ENCODE assay signal across 8 cellular contexts in genomic region chr10:6401562-6402348, GRCh38.
DNase-seq lines count a peak whose midpoint lies in the region; ATAC-seq lines count a peak whose summit lies in the region.

No MANE protein-coding gene starts in this region.

- intact Hi-C loops in CD4-positive, alpha-beta memory T cell (cut with micrococcal nuclease), result loop anchor here (1.0 to 5.0 kb wide), 5 partner anchors 53 to 314 kb away; partner anchors contain the start of genes PFKFB3 and RBM17

- no peaks in the 10 kb centered on the region for H3K36me3 Mint-ChIP-seq in CD4-positive, alpha-beta memory T cell
- H3K36me3 Mint-ChIP-seq in activated T-cell treated with anti-CD3 and anti-CD28 coated beads, Interleukin-2, amount 50 U/mL, for 72 hours (ENCODE audit: insufficient read depth in 2 of 2), result peaks cover 0 to 5% of the 10 kb centered on the region in 2 donors

- peak overlapping the region in 4 of 5 donors; percentile 22 to 33 (median 28) for H3K9ac ChIP-seq in subcutaneous abdominal adipose tissue (ENCODE audit: low read length in 5 of 5)

- H3K9me3 Mint-ChIP-seq in CD4-positive, alpha-beta memory T cell, result peaks cover 0 to 2% (median 0%) of the 10 kb centered on the region in 8 donors
- no peaks in the 10 kb centered on the region for H3K9me3 Mint-ChIP-seq in activated T-cell treated with anti-CD3 and anti-CD28 coated beads, Interleukin-2, amount 50 U/mL, for 72 hours

- peak; percentile 88 for ATAC-seq in GM19452 (IDR thresholded peaks at IDR 0.05; ENCODE audit: unreplicated experiment)
- peak; percentile 82 to 83 for ATAC-seq in activated T-cell treated with anti-CD3 and anti-CD28 coated beads, Interleukin-2, amount 50 U/mL, for 72 hours (replicated peaks in 1 of 2)

- no peaks in the 10 kb centered on the region for H3K27me3 ChIP-seq in CD4-positive, alpha-beta memory T cell (ENCODE audit: insufficient read depth, low read length)
- no peaks in the 10 kb centered on the region for H3K27me3 ChIP-seq in subcutaneous abdominal adipose tissue (ENCODE audit: control insufficient read depth in 5 of 5, insufficient read depth in 4 of 5, low read length in 5 of 5)

- peaks cover 16% of the 10 kb centered on the region for H3K4me1 ChIP-seq in CD4-positive, alpha-beta memory T cell (ENCODE audit: insufficient read depth, low read length)
- H3K4me1 ChIP-seq in subcutaneous abdominal adipose tissue (ENCODE audit: control insufficient read depth in 5 of 5, insufficient read depth in 5 of 5, low read length in 5 of 5), result peaks cover 0 to 24% (median 14%) of the 10 kb centered on the region in 5 donors

- no peaks in the 10 kb centered on the region for H3K36me3 ChIP-seq in CD4-positive, alpha-beta memory T cell (ENCODE audit: insufficient read depth, low read length)
- H3K36me3 ChIP-seq in subcutaneous abdominal adipose tissue (ENCODE audit: control insufficient read depth in 5 of 5, insufficient read depth in 5 of 5, low read length in 5 of 5), result no peaks in the 10 kb centered on the region

- DNase-seq in CD4-positive, alpha-beta memory T cell, result peak; percentile 57 to 70 (median 65)
- DNase-seq in HUDEP-2 (lab: John Stamatoyannopoulos, UW; ENCODE audit: unreplicated experiment in 76 of 76) (peak in 48 of 76 experiments; percentile 1 to 61 (median 32)), NOMO-1 treated with dmso at 0.1 percent for 144 hours (lab: John Stamatoyannopoulos, UW; ENCODE audit: unreplicated experiment) (peak; percentile 61), fibroblast of gingiva (ENCODE audit: low read depth) (peak; percentile 87), myocyte (ENCODE audit: low read depth) (peak; percentile 92)
- peak; percentile 56 to 67 for DNase-seq in activated T-cell treated with anti-CD3 and anti-CD28 coated beads, Interleukin-2, amount 50 U/mL, for 72 hours

- no peaks in the 10 kb centered on the region for H3K9me3 ChIP-seq in CD4-positive, alpha-beta memory T cell (ENCODE audit: control insufficient read depth in 1 of 2, low read length in 2 of 2)
- H3K9me3 ChIP-seq in subcutaneous abdominal adipose tissue (ENCODE audit: control insufficient read depth in 5 of 5, low read length in 5 of 5), result no peaks in the 10 kb centered on the region

- H3K4me3 ChIP-seq in CD4-positive, alpha-beta memory T cell (ENCODE audit: low read length in 2 of 2), result no peak overlapping the region
- H3K4me3 ChIP-seq in subcutaneous abdominal adipose tissue (ENCODE audit: low read depth in 1 of 5, low read length in 5 of 5), result peak overlapping the region; percentile 7 to 52 (median 42)

- H3K4me1 Mint-ChIP-seq in CD4-positive, alpha-beta memory T cell, result peaks cover 8 to 24% (median 13%) of the 10 kb centered on the region in 4 donors
- peaks cover 62% of the 10 kb centered on the region for H3K4me1 Mint-ChIP-seq in activated T-cell treated with anti-CD3 and anti-CD28 coated beads, Interleukin-2, amount 50 U/mL, for 72 hours (ENCODE audit: low read depth)

- POLR2A ChIA-PET in CD4-positive, alpha-beta memory T cell (lab: Charles Lee; ENCODE audit: partially characterized antibody), result interaction anchor here (0.8 to 3.8 kb wide), 20 partner anchors 8 to 387 kb away, joined by 3 to 53 read pairs (median 6); partner anchors contain the start of gene PFKFB3

- peaks cover 0 to 1% of the 10 kb centered on the region in 2 donors for H3K27me3 Mint-ChIP-seq in CD4-positive, alpha-beta memory T cell
- H3K27me3 Mint-ChIP-seq in activated T-cell treated with anti-CD3 and anti-CD28 coated beads, Interleukin-2, amount 50 U/mL, for 72 hours (ENCODE audit: low read depth), result peaks cover 35% of the 10 kb centered on the region

- peak overlapping the region in 2 of 8 donors; percentile 51 to 63 for H3K4me3 Mint-ChIP-seq in CD4-positive, alpha-beta memory T cell
- peak overlapping the region; percentile 59 to 64 for H3K4me3 Mint-ChIP-seq in activated T-cell treated with anti-CD3 and anti-CD28 coated beads, Interleukin-2, amount 50 U/mL, for 72 hours

- CTCF ChIA-PET in CD4-positive, alpha-beta memory T cell (lab: Charles Lee; ENCODE audit: partially characterized antibody), result interaction anchor here (0.6 to 9.0 kb wide), 69 partner anchors 9 to 425 kb away, joined by 3 to 217 read pairs (median 5); partner anchors contain the start of genes IL15RA and PFKFB3

- H3K27ac Mint-ChIP-seq in CD4-positive, alpha-beta memory T cell, result peak overlapping the region; percentile 32 to 90 (median 64)
- H3K27ac Mint-ChIP-seq in activated T-cell treated with anti-CD3 and anti-CD28 coated beads, Interleukin-2, amount 50 U/mL, for 72 hours, result peak overlapping the region; percentile 60

- no peak overlapping the region for H3K27ac ChIP-seq in CD4-positive, alpha-beta memory T cell (ENCODE audit: low read depth, low read length)
- no peak overlapping the region for H3K27ac ChIP-seq in subcutaneous abdominal adipose tissue (ENCODE audit: low read depth, low read length)

Comparison
In these comparisons a context has a peak if more than half of its experiments do, and no peak if none do; other contexts are left out.
1. DNase-seq: peak in every context shown above with its lines; median percentile 92 in myocyte; 87 in fibroblast of gingiva; 65 in CD4-positive, alpha-beta memory T cell; 62 in activated T-cell treated with anti-CD3 and anti-CD28 coated beads, Interleukin-2, amount 50 U/mL, for 72 hours; 61 in NOMO-1 treated with dmso at 0.1 percent for 144 hours; 32 in HUDEP-2.
2. H3K4me3 ChIP-seq: peak in subcutaneous abdominal adipose tissue (5 of 5); none in CD4-positive, alpha-beta memory T cell (0 of 2).